In genomic region chr19:33291623-33292534, GRCh38 we compare ENCODE assay signal across 1 cellular context.
TF ChIP-seq lines count a peak whose summit lies in the region.

No MANE protein-coding gene starts in this region.

TF ChIP-seq in HepG2, 621 proteins besides CTCF, POLR2A, EP300 and RAD21 (continued from another document and continues in another):
- TF ChIP-seq ZNF513 (CRISPR knock-in tag; conservative IDR thresholded peaks at IDR 0.05) (no peak), RXRA (CRISPR knock-in tag; IDR thresholded peaks at IDR 0.05) (no peak), HNF1A (IDR thresholded peaks at IDR 0.05; ENCODE audit: low read depth) (no peak), HNF1A (CRISPR knock-in tag; IDR thresholded peaks at IDR 0.05; ENCODE audit: borderline replicate concordance) (0 out of 2 replicates have a peak, but pooled peaks have one; percentile 8), EEA1 (CRISPR knock-in tag; IDR thresholded peaks at IDR 0.05; ENCODE audit: borderline replicate concordance) (no peak), ADNP (CRISPR knock-in tag; IDR thresholded peaks at IDR 0.05) (no peak), HDAC1 (CRISPR knock-in tag; IDR thresholded peaks at IDR 0.05) (0 out of 2 replicates have a peak, but pooled peaks have one; percentile 51), ZNF678 (CRISPR knock-in tag; IDR thresholded peaks at IDR 0.05) (no peak), ZNF639 (CRISPR knock-in tag; conservative IDR thresholded peaks at IDR 0.05) (no peak), TIGD3 (CRISPR knock-in tag; IDR thresholded peaks at IDR 0.05; ENCODE audit: borderline replicate concordance) (0 out of 2 replicates have a peak, but pooled peaks have one; percentile 46), MAZ (IDR thresholded peaks at IDR 0.05; ENCODE audit: borderline replicate concordance, low read depth, low read length) (no peak), MAZ (CRISPR knock-in tag; IDR thresholded peaks at IDR 0.05; ENCODE audit: low read depth) (no peak), ZNF253 (CRISPR knock-in tag; IDR thresholded peaks at IDR 0.05; ENCODE audit: borderline replicate concordance) (no peak), ZNF713 (CRISPR knock-in tag; IDR thresholded peaks at IDR 0.05) (no peak), ASH2L (IDR thresholded peaks at IDR 0.05; ENCODE audit: insufficient read length, low read depth, low read length) (no peak), ZBTB39 (CRISPR knock-in tag; IDR thresholded peaks at IDR 0.05) (no peak), HHEX (CRISPR knock-in tag; IDR thresholded peaks at IDR 0.05) (no peak), ZNF720 (CRISPR knock-in tag; IDR thresholded peaks at IDR 0.05) (no peak), ZNF503 (CRISPR knock-in tag; IDR thresholded peaks at IDR 0.05) (no peak), CSRNP2 (CRISPR knock-in tag; conservative IDR thresholded peaks at IDR 0.05; ENCODE audit: low read depth) (no peak), ZFX (CRISPR knock-in tag; IDR thresholded peaks at IDR 0.05; ENCODE audit: low read depth) (no peak), KDM5B (CRISPR knock-in tag; IDR thresholded peaks at IDR 0.05; ENCODE audit: borderline replicate concordance) (no peak), PHF20 (CRISPR knock-in tag; IDR thresholded peaks at IDR 0.05) (no peak), ZSCAN29 (CRISPR knock-in tag; conservative IDR thresholded peaks at IDR 0.05) (0 out of 2 replicates have a peak, but pooled peaks have one; percentile 34), DNMT3B (CRISPR knock-in tag; conservative IDR thresholded peaks at IDR 0.05) (no peak), CEBPB (IDR thresholded peaks at IDR 0.05; ENCODE audit: borderline replicate concordance, low read depth, low read length) (no peak), SIX4 (CRISPR knock-in tag; IDR thresholded peaks at IDR 0.05) (no peak), ZNF7 (CRISPR knock-in tag; IDR thresholded peaks at IDR 0.05) (peak; percentile 94), SNAPC2 (CRISPR knock-in tag; IDR thresholded peaks at IDR 0.05) (no peak), LBX2 (CRISPR knock-in tag; IDR thresholded peaks at IDR 0.05; ENCODE audit: borderline replicate concordance) (no peak), ZNF281 (CRISPR knock-in tag; IDR thresholded peaks at IDR 0.05; ENCODE audit: borderline replicate concordance) (no peak), TEAD3 (CRISPR knock-in tag; optimal IDR thresholded peaks at IDR 0.05; ENCODE audit: borderline replicate concordance) (peak; percentile 37), ZNF605 (CRISPR knock-in tag; IDR thresholded peaks at IDR 0.05) (no peak), NFE2 (CRISPR knock-in tag; IDR thresholded peaks at IDR 0.05) (no peak), ZNF235 (CRISPR knock-in tag; IDR thresholded peaks at IDR 0.05; ENCODE audit: borderline replicate concordance) (no peak), ZNF460 (CRISPR knock-in tag; IDR thresholded peaks at IDR 0.05; ENCODE audit: borderline replicate concordance) (no peak), ZNF10 (CRISPR knock-in tag; IDR thresholded peaks at IDR 0.05; ENCODE audit: borderline replicate concordance, low read depth) (no peak), ZNF891 (CRISPR knock-in tag; IDR thresholded peaks at IDR 0.05) (no peak), SOX6 (IDR thresholded peaks at IDR 0.05) (no peak), SOX6 (CRISPR knock-in tag; IDR thresholded peaks at IDR 0.05) (no peak), TEAD2 (CRISPR knock-in tag; IDR thresholded peaks at IDR 0.05) (no peak), THRA (CRISPR knock-in tag; IDR thresholded peaks at IDR 0.05; ENCODE audit: borderline replicate concordance) (no peak), ZNF563 (CRISPR knock-in tag; IDR thresholded peaks at IDR 0.05) (peak; percentile 39; the same call in 1 of the 2 replicates), JUNB (CRISPR knock-in tag; IDR thresholded peaks at IDR 0.05; ENCODE audit: borderline replicate concordance) (no peak), KLF13 (CRISPR knock-in tag; IDR thresholded peaks at IDR 0.05) (no peak), GPN1 (CRISPR knock-in tag; IDR thresholded peaks at IDR 0.05; ENCODE audit: borderline replicate concordance) (no peak), ZNF781 (CRISPR knock-in tag; IDR thresholded peaks at IDR 0.05; ENCODE audit: borderline replicate concordance, not compliant biosample characterization) (peak; percentile 69)
